In the genomic region with DNA sequence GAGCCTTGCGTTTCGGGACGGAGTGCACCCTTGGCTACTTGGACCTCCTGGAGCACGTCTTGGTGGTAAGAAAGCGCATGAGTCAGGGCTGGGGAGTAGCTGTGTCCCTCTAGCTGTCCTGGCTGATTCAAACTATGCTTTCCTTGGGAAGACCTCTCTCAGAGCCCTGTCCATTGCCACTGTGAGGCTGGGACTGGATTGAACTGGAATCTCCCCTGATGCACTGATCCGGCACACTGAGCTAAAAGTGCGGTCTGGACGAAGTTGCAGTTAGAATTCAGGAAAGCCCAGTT, we compare ENCODE assay signal across 27 cellular contexts.
"Had no signal": no experiment of that assay in that cellular context is flagged by ENCODE, and none has a peak within 500 bp of the region (broad histone marks: within the 10 kb centered on the region; RNA-seq: fewer than 3 reads in every experiment).

No MANE protein-coding gene starts in this region.

- H3K4me1 Mint-ChIP-seq: activated CD4-positive, alpha-beta T cell treated with anti-CD3 and anti-CD28 coated beads for 36 hours; activated CD8-positive, alpha-beta memory T cell treated with anti-CD3 and anti-CD28 coated beads, Interleukin-2, amount 10 ng/mL, durations not matched to agents 7 days and 5 days; natural killer cell; T-cell had no signal

- H3K27me3 ChIP-seq: body of pancreas, gastroesophageal sphincter, hepatocyte, ovary, sigmoid colon, tibial nerve had no signal

- H3K4me2 ChIP-seq: hepatocyte had no signal

- H3K27ac Mint-ChIP-seq: activated CD4-positive, alpha-beta T cell treated with anti-CD3 and anti-CD28 coated beads for 36 hours; activated CD8-positive, alpha-beta memory T cell treated with anti-CD3 and anti-CD28 coated beads, Interleukin-2, amount 10 ng/mL, durations not matched to agents 7 days and 5 days; activated CD8-positive, alpha-beta T cell treated with anti-CD3 and anti-CD28 coated beads, Interleukin-2, amount 10 ng/mL, durations not matched to agents 7 days and 5 days; activated naive CD8-positive, alpha-beta T cell; activated T-helper 2 cell treated with anti-CD3 and anti-CD28 coated beads, Interferon-gamma antibody, Interleukin-2, Interleukin-4, amounts not matched to agents 10 μg/mL and 5 μg/mL and 100 μg/mL, durations not matched to agents 14 hours and 24 hours and 36 hours; effector memory CD8-positive, alpha-beta T cell; natural killer cell; T-cell; T-helper 2 cell treated with Interferon-gamma antibody and Interleukin-4, amounts not matched to agents 5 μg/mL and 100 μg/mL, for 36 hours had no signal

- H3K79me2 ChIP-seq: hepatocyte had no signal

- H3K36me3 Mint-ChIP-seq: activated CD8-positive, alpha-beta memory T cell treated with anti-CD3 and anti-CD28 coated beads, Interleukin-2, amount 10 ng/mL, durations not matched to agents 7 days and 5 days; activated naive CD8-positive, alpha-beta T cell; natural killer cell; T-cell had no signal

- H3K9me3 Mint-ChIP-seq: activated T-helper 2 cell treated with anti-CD3 and anti-CD28 coated beads, Interferon-gamma antibody, Interleukin-2, Interleukin-4, amounts not matched to agents 10 μg/mL and 5 μg/mL and 100 μg/mL, durations not matched to agents 14 hours and 24 hours and 36 hours; effector memory CD8-positive, alpha-beta T cell; natural killer cell; T-cell; T-helper 2 cell treated with Interferon-gamma antibody and Interleukin-4, amounts not matched to agents 5 μg/mL and 100 μg/mL, for 36 hours had no signal

- H3K27ac ChIP-seq: body of pancreas, gastroesophageal sphincter, hepatocyte, sigmoid colon, tibial nerve had no signal

- H3K9me3 ChIP-seq: body of pancreas, gastroesophageal sphincter, ovary, sigmoid colon, tibial nerve had no signal

- H3K36me3 ChIP-seq: ovary had no signal

- DNase-seq: activated CD4-positive, alpha-beta T cell treated with anti-CD3 and anti-CD28 coated beads for 36 hours; activated CD4-positive, CD25-positive, alpha-beta regulatory T cell; activated CD8-positive, alpha-beta memory T cell treated with anti-CD3 and anti-CD28 coated beads, Interleukin-2, amount 10 ng/mL, durations not matched to agents 7 days and 5 days; activated CD8-positive, alpha-beta T cell treated with anti-CD3 and anti-CD28 coated beads, Interleukin-2, amount 10 ng/mL, durations not matched to agents 7 days and 5 days; activated T-cell treated with anti-CD3 and anti-CD28 coated beads, Interleukin-2, amount 50 U/mL, for 48 hours; aorta; body of pancreas; cortex of kidney; effector memory CD8-positive, alpha-beta T cell; erythroblast; left colon; mammary epithelial cell; natural killer cell; ovary; sigmoid colon; small intestine; stimulated activated CD4-positive, alpha-beta T cell treated with anti-CD3 and anti-CD28 coated beads, Interleukin-2, amount 100 ng/mL, for 24 hours; stimulated activated naive CD4-positive, alpha-beta T cell treated with Interleukin-2 at 50 U/mL for 16 hours; T-cell had no signal

- H2AFZ ChIP-seq: hepatocyte had no signal

- ATAC-seq: activated CD4-positive, alpha-beta T cell treated with anti-CD3 and anti-CD28 coated beads for 36 hours; activated CD8-positive, alpha-beta memory T cell treated with anti-CD3 and anti-CD28 coated beads, Interleukin-2, amount 10 ng/mL, durations not matched to agents 7 days and 5 days; activated CD8-positive, alpha-beta T cell treated with anti-CD3 and anti-CD28 coated beads, Interleukin-2, amount 10 ng/mL, durations not matched to agents 7 days and 5 days; body of pancreas; effector memory CD8-positive, alpha-beta T cell; gastroesophageal sphincter; left colon; natural killer cell; T-cell had no signal

- H3K4me3 ChIP-seq: body of pancreas, gastroesophageal sphincter, hepatocyte, ovary, sigmoid colon, tibial nerve had no signal

- H3K4me1 ChIP-seq: gastroesophageal sphincter, sigmoid colon, tibial nerve had no signal

- H3K4me3 Mint-ChIP-seq: activated CD4-positive, alpha-beta T cell treated with anti-CD3 and anti-CD28 coated beads for 36 hours; activated CD8-positive, alpha-beta memory T cell treated with anti-CD3 and anti-CD28 coated beads, Interleukin-2, amount 10 ng/mL, durations not matched to agents 7 days and 5 days; activated CD8-positive, alpha-beta T cell treated with anti-CD3 and anti-CD28 coated beads, Interleukin-2, amount 10 ng/mL, durations not matched to agents 7 days and 5 days; activated naive CD8-positive, alpha-beta T cell; effector memory CD8-positive, alpha-beta T cell; natural killer cell; T-cell; T-helper 2 cell treated with Interferon-gamma antibody and Interleukin-4, amounts not matched to agents 5 μg/mL and 100 μg/mL, for 36 hours had no signal

- FAIRE-seq: keratinocyte, small intestine had no signal

- H3K27me3 Mint-ChIP-seq: activated CD4-positive, alpha-beta T cell treated with anti-CD3 and anti-CD28 coated beads for 36 hours; activated naive CD8-positive, alpha-beta T cell; progenitor cell of endocrine pancreas; T-cell had no signal
